8 cellular contexts compared by ENCODE assay signal in genomic region chr5:139848508-139849100, GRCh38. TPM values are rescaled to one million over a fixed set of nuclear protein-coding genes. Genes with fewer than 3 reads are reported as not detected.
DNase-seq lines count a peak whose midpoint lies in the region; ATAC-seq, FAIRE-seq and TF ChIP-seq lines count a peak whose summit lies in the region.

No MANE protein-coding gene starts in this region.

- H3K9me3 Mint-ChIP-seq in stimulated activated naive CD8-positive, alpha-beta T cell treated with anti-CD3 and anti-CD28 coated beads, Interleukin-15, amount 100 ng/mL, for 72 hours = no peaks in the 10 kb centered on the region

- CTCF ChIA-PET in K562 (lab: Yijun Ruan, JAX; ENCODE audit: low intra/inter-chr PET ratio) = interaction anchor here (1.1 kb wide), 1 partner anchor 74 kb away, joined by 4 read pairs; no protein-coding TSS in a partner anchor

- no peak for TF ChIP-seq POLR2A in K562 (conservative IDR thresholded peaks at IDR 0.05)

- H3K27me3 ChIP-seq in Karpas-422 (ENCODE audit: low read length) = no peaks in the 10 kb centered on the region
- H3K27me3 ChIP-seq in K562 (ENCODE audit: control insufficient read depth in 2 of 2, insufficient read depth in 2 of 2, low read length in 2 of 2) = peaks cover 41 to 71% of the 10 kb centered on the region in 2 experiments
- H3K27me3 ChIP-seq in lung (ENCODE audit: control insufficient read depth, insufficient read depth) = no peaks in the 10 kb centered on the region

- H3K27ac ChIP-seq in Karpas-422 (ENCODE audit: low read length) = no peak overlapping the region
- H3K27ac ChIP-seq in K562 (ENCODE audit: extremely low read depth, low read depth, low read length) = no peak overlapping the region
- peak overlapping the region in 1 of 2 donors; percentile 24 for H3K27ac ChIP-seq in lung (ENCODE audit: low read depth in 1 of 2, low read length in 1 of 2)

- intact Hi-C loops in K562 (cut with micrococcal nuclease) = no loop called here

- 11% methylated on average over 20 of the region's 43 CpGs for WGBS in K562 (ENCODE audit: insufficient coverage, low coverage, missing lambda C conversion rate)
- WGBS in lung, 2 donors = 16 to 19% methylated on average over 30 to 43 of the region's 43 CpGs

- TF ChIP-seq CTCF in K562 (IDR thresholded peaks at IDR 0.05 in 2 of 3, conservative IDR thresholded peaks at IDR 0.05 in 1 of 3; ENCODE audit: insufficient read depth in 2 of 3, low read depth in 1 of 3, low read length in 3 of 3) (no peak), lung (IDR thresholded peaks at IDR 0.05; ENCODE audit: control extremely low read depth, extremely low read depth) (no peak)

- H3K9me2 ChIP-seq in Karpas-422 (replicated peaks; ENCODE audit: insufficient read depth, low read length) = no peaks in the 10 kb centered on the region

- peaks cover 37% of the 10 kb centered on the region for H3K27me3 Mint-ChIP-seq in stimulated activated naive CD8-positive, alpha-beta T cell treated with anti-CD3 and anti-CD28 coated beads, Interleukin-15, amount 100 ng/mL, for 72 hours

- peak overlapping the region; percentile 64 for H3K4me3 ChIP-seq in Karpas-422 (ENCODE audit: low read length)
- H3K4me3 ChIP-seq in K562 = peak overlapping the region; percentile 20; the same call in 1 of the 2 replicates
- peak overlapping the region; percentile 35 for H3K4me3 ChIP-seq in lung

- no peaks in the 10 kb centered on the region for H3K9me1 ChIP-seq in K562 (ENCODE audit: control insufficient read depth, insufficient read depth, low read length)

- peak overlapping the region; percentile 71 for H3K4me2 ChIP-seq in Karpas-422 (ENCODE audit: low read depth, low read length, poor library complexity, severe bottlenecking)
- no peak overlapping the region for H3K4me2 ChIP-seq in K562 (ENCODE audit: insufficient read depth, low read length)

- no peak for FAIRE-seq in K562 (lab: Jason Lieb, UNC)

- BruUV-seq in K562 (replicated peaks; lab: Mats Ljungman, UMichigan) = no TSS peak

- in situ Hi-C loops in K562 (cut with MboI) = no loop called here

- peaks cover 22% of the 10 kb centered on the region for H3K4me1 Mint-ChIP-seq in stimulated activated naive CD8-positive, alpha-beta T cell treated with anti-CD3 and anti-CD28 coated beads, Interleukin-15, amount 100 ng/mL, for 72 hours

- TF ChIP-seq EP300 in K562 (IDR thresholded peaks at IDR 0.05; ENCODE audit: low read length) = no peak

- TF ChIP-seq RAD21 in K562 (CRISPR knock-in tag; conservative IDR thresholded peaks at IDR 0.05 in 1 of 2, IDR thresholded peaks at IDR 0.05 in 1 of 2) = no peak

- peak overlapping the region; percentile 64 for H3K9ac ChIP-seq in Karpas-422 (ENCODE audit: low read length)
- H3K9ac ChIP-seq in K562 (ENCODE audit: insufficient read depth in 1 of 2, low read depth in 2 of 2, low read length in 2 of 2) = no peak overlapping the region

- H2AFZ ChIP-seq in Karpas-422 (ENCODE audit: low read length) (peak overlapping the region; percentile 87; the same call in 1 of the 2 replicates), K562 (ENCODE audit: low read depth, low read length) (no peak overlapping the region)

- no peaks in the 10 kb centered on the region for H3K79me2 ChIP-seq in Karpas-422 (ENCODE audit: low read length)
- no peaks in the 10 kb centered on the region for H3K79me2 ChIP-seq in K562 (ENCODE audit: control insufficient read depth, insufficient read depth, low read length)

- H4K20me1 ChIP-seq in Karpas-422 (ENCODE audit: insufficient read depth, low read depth, low read length) (no peaks in the 10 kb centered on the region), K562 (replicated peaks; ENCODE audit: control insufficient read depth, insufficient read depth, low read length) (peaks cover 18% of the 10 kb centered on the region)

- POLR2A ChIA-PET in K562 (lab: Yijun Ruan, JAX) = interaction anchor here (0.9 kb wide), 1 partner anchor 13 kb away, joined by 4 read pairs; no protein-coding TSS in a partner anchor

- ATAC-seq in GM18858 (IDR thresholded peaks at IDR 0.05; ENCODE audit: unreplicated experiment) (peak; percentile 9), K562 (no peak), lung (ENCODE audit: insufficient read depth, low FRiP score) (no peak)
- ATAC-seq in stimulated activated naive CD8-positive, alpha-beta T cell treated with anti-CD3 and anti-CD28 coated beads, Interleukin-15, amount 100 ng/mL, for 72 hours = peak; percentile 24

- H3K4me1 ChIP-seq in Karpas-422 (ENCODE audit: low read length) = peaks cover 2% of the 10 kb centered on the region; the same call in 1 of the 2 replicates
- peaks cover 0 to 9% of the 10 kb centered on the region in 2 experiments; a peak in 2 of 5 replicates for H3K4me1 ChIP-seq in K562 (replicated peaks in 1 of 2; ENCODE audit: control insufficient read depth in 2 of 2, insufficient read depth in 2 of 2, low read length in 2 of 2)
- H3K4me1 ChIP-seq in lung (ENCODE audit: control insufficient read depth in 2 of 2, insufficient read depth in 2 of 2, low read length in 2 of 2) = peaks cover 0 to 8% of the 10 kb centered on the region in 2 donors

- no peak for DNase-seq in Karpas-422
- DNase-seq in K562 (ENCODE audit: extremely low read depth in 1 of 4, low spot score in 3 of 4) = peak in 2 of 4 experiments; percentile 38 to 42
- DNase-seq in lung (ENCODE audit: low spot score) = no peak
- DNase-seq in stimulated activated naive CD8-positive, alpha-beta T cell treated with anti-CD3 and anti-CD28 coated beads, Interleukin-15, amount 100 ng/mL, for 72 hours = no peak
- DNase-seq in HCEC 1CT = no peak
- no peak for DNase-seq in NCI-H82 (lab: John Stamatoyannopoulos, UW)
- DNase-seq in amniotic stem cell (lab: John Stamatoyannopoulos, UW) = no peak

- H3K36me3 ChIP-seq in Karpas-422 (ENCODE audit: insufficient read depth, low read length) = no peaks in the 10 kb centered on the region
- H3K36me3 ChIP-seq in K562 (ENCODE audit: control insufficient read depth, insufficient read depth, low read length) = no peaks in the 10 kb centered on the region
- H3K36me3 ChIP-seq in lung (ENCODE audit: control insufficient read depth in 2 of 2, insufficient read depth in 2 of 2, low read length in 2 of 2) = no peaks in the 10 kb centered on the region

- H3K4me3 Mint-ChIP-seq in stimulated activated naive CD8-positive, alpha-beta T cell treated with anti-CD3 and anti-CD28 coated beads, Interleukin-15, amount 100 ng/mL, for 72 hours = peak overlapping the region; percentile 65 to 77

- H3K27ac Mint-ChIP-seq in stimulated activated naive CD8-positive, alpha-beta T cell treated with anti-CD3 and anti-CD28 coated beads, Interleukin-15, amount 100 ng/mL, for 72 hours = no peak overlapping the region

- H3K9me3 ChIP-seq in Karpas-422 (ENCODE audit: low read length) (no peaks in the 10 kb centered on the region), K562 (replicated peaks; ENCODE audit: control insufficient read depth, insufficient read depth, low read depth, low read length) (no peaks in the 10 kb centered on the region), lung (ENCODE audit: control insufficient read depth in 2 of 2, insufficient read depth in 1 of 2, low read length in 1 of 2) (peaks cover 0 to 3% of the 10 kb centered on the region in 2 donors)

TF ChIP-seq in K562, 482 proteins besides CTCF, POLR2A, EP300 and RAD21:
- 0 out of 2 replicates have a peak, but pooled peaks have one; percentile 26 for TF ChIP-seq SAFB (IDR thresholded peaks at IDR 0.05; ENCODE audit: borderline replicate concordance, low read depth, low read length)
- no peak for TF ChIP-seq ATF3 (IDR thresholded peaks at IDR 0.05)
- TF ChIP-seq ATF3 (CRISPR knock-in tag; conservative IDR thresholded peaks at IDR 0.05) = no peak

RNA-seq across cellular contexts. Expression of gene PSD2, which starts 53.0 kb away (rescaled TPM):
- total RNA-seq in Karpas-422 (2014; rRNA removed; shearing (Covaris generic); ENCODE audit: low replicate concordance) = not detected in 2 replicates
- total RNA-seq in K562 (2011; cell fraction: chromatin; rRNA removed; ENCODE audit: low replicate concordance) = 0.09 TPM in 2 replicates
- total RNA-seq in K562 (2011; cell fraction: nucleolus; rRNA removed) = under 0.01 TPM in 1 of 2 replicates, not detected in the other
- not detected in 2 replicates for total RNA-seq in K562 (2011; cell fraction: nucleoplasm; rRNA removed)
- total RNA-seq in K562 (2014; rRNA removed) (0.09 TPM in 1 of 2 replicates, not detected in the other), K562 (2014; rRNA removed; fragmentation: Illumina TruSeq; extraction: Trizol) (not detected in 2 replicates), K562 (2015; rRNA removed; fragmentation: Illumina TruSeq; extraction: Trizol) (not detected in 2 replicates), K562 (2021) (0.04 and 0.07 TPM in 2 replicates), lung (under 1 TPM; 0.06 to 0.20 TPM)
- polyA plus RNA-seq in K562 (2011; rRNA removed) (0.04 and 0.11 TPM in 2 replicates), K562 (2014; fragmentation: Illumina TruSeq; extraction: Trizol) (0.01 TPM in 1 of 2 replicates, not detected in the other), K562 (2014; fragmentation: Nextera tagmentation; extraction: Ambion mirVana) (not detected), K562 (2014; rRNA removed) (0.01 TPM in 1 of 2 replicates, not detected in the other), lung (under 1 TPM; 0.01 to 0.04 TPM)
- polyA plus RNA-seq in K562 (2011; cell fraction: cytosol; rRNA removed) = 0.09 TPM in 1 of 2 replicates, not detected in the other
- polyA plus RNA-seq in K562 (2011; cell fraction: nucleus; rRNA removed) = 0.18 and 0.29 TPM in 2 replicates
- polyA plus RNA-seq in K562 (2012) = 0.01 and 0.06 TPM in 2 replicates
- 0.03 TPM in 1 of 2 replicates, not detected in the other for polyA minus RNA-seq in K562 (2011; rRNA and poly(A)+ RNA removed)
- polyA minus RNA-seq in K562 (2011; cell fraction: cytosol; rRNA and poly(A)+ RNA removed) = not detected in 2 replicates
- 0.11 TPM in 1 of 2 replicates, not detected in the other for polyA minus RNA-seq in K562 (2011; cell fraction: nucleus; rRNA and poly(A)+ RNA removed)

Comparison
In these comparisons a context has a peak if more than half of its experiments do, and no peak if none do; other contexts are left out.
1. ATAC-seq: peak in GM18858 (single experiment) and stimulated activated naive CD8-positive, alpha-beta T cell treated with anti-CD3 and anti-CD28 coated beads, Interleukin-15, amount 100 ng/mL, for 72 hours (single experiment); none in K562 (single experiment) and lung (single experiment).
2. Peak in every context shown above with its lines, with median percentiles within 50 percentile points of each other: H3K4me3 ChIP-seq.